In the genomic region with DNA sequence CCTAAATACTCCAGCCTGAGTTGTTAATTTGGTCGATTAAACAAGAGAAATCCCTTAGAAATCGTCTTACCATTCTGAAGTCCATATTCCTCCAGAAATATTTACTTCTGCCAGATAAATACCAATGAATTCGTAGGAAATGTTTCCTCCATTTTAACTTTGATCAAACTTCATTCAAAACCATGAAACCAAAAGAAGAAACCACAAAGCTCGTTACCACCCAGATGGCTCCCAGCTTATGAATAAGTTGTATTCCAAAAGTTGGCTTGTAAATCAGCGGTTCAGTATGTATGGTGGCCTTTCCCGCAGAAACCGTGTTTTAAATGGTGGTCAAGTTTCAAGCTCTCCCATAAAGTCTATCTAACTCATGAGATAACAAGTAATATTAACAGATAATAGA, we compare ENCODE assay signal across 16 cellular contexts.
A peak's percentile ranks its signal among the peaks of the same experiment; 100 is the strongest.
DNase-seq lines count a peak whose midpoint lies in the region; ATAC-seq, FAIRE-seq and TF ChIP-seq lines count a peak whose summit lies in the region.
"Had no signal": no experiment of that assay in that cellular context is flagged by ENCODE, and none has a peak within 500 bp of the region (broad histone marks: within the 10 kb centered on the region; RNA-seq: fewer than 3 reads in every experiment).

No MANE protein-coding gene starts in this region.

- no peaks in the 10 kb centered on the region for H3K9me3 ChIP-seq in Loucy (ENCODE audit: insufficient read depth, low read depth, low read length)
- H3K9me3 ChIP-seq in small intestine (ENCODE audit: control insufficient read depth, low read depth), result no peaks in the 10 kb centered on the region
- H3K9me3 ChIP-seq: pancreas had no signal

- CTCF ChIA-PET in activated naive CD4-positive, alpha-beta T cell treated with anti-CD3 and anti-CD28 coated beads for 36 hours (lab: Charles Lee), result interaction anchor here (0.5 to 5.8 kb wide), 10 partner anchors 9 to 152 kb away, joined by 3 to 54 read pairs (median 3); no protein-coding TSS in a partner anchor

- H3K36me3 Mint-ChIP-seq in activated naive CD4-positive, alpha-beta T cell treated with anti-CD3 and anti-CD28 coated beads for 36 hours (ENCODE audit: low read depth), result no peaks in the 10 kb centered on the region
- peaks cover 3% of the 10 kb centered on the region for H3K36me3 Mint-ChIP-seq in activated naive CD8-positive, alpha-beta T cell treated with anti-CD3 and anti-CD28 coated beads for 36 hours
- H3K36me3 Mint-ChIP-seq in stimulated activated effector memory CD8-positive, alpha-beta T cell treated with anti-CD3 and anti-CD28 coated beads, Interleukin-12 subunit alpha, Interleukin-12 subunit beta, amount 100 ng/mL, for 72 hours, result no peaks in the 10 kb centered on the region

- intact Hi-C loops in activated naive CD4-positive, alpha-beta T cell treated with anti-CD3 and anti-CD28 coated beads for 36 hours (cut with micrococcal nuclease), result no loop called here

- H3K79me2 ChIP-seq in Loucy (ENCODE audit: insufficient read depth, low read length), result peaks cover 90% of the 10 kb centered on the region

- H3K27ac Mint-ChIP-seq in activated naive CD4-positive, alpha-beta T cell treated with anti-CD3 and anti-CD28 coated beads for 36 hours, result peak overlapping the region; percentile 77
- peak overlapping the region; percentile 82 for H3K27ac Mint-ChIP-seq in activated naive CD8-positive, alpha-beta T cell treated with anti-CD3 and anti-CD28 coated beads for 36 hours
- peak overlapping the region; percentile 88 for H3K27ac Mint-ChIP-seq in stimulated activated effector memory CD8-positive, alpha-beta T cell treated with anti-CD3 and anti-CD28 coated beads, Interleukin-12 subunit alpha, Interleukin-12 subunit beta, amount 100 ng/mL, for 72 hours

- H3K4me1 ChIP-seq in Loucy (ENCODE audit: insufficient read depth, low read length, poor library complexity, severe bottlenecking), result peaks cover 35% of the 10 kb centered on the region
- peaks cover 0 to 4% of the 10 kb centered on the region in 2 donors for H3K4me1 ChIP-seq in small intestine (ENCODE audit: control insufficient read depth in 2 of 2, insufficient read depth in 1 of 2, low read depth in 1 of 2, low read length in 1 of 2)

- TF ChIP-seq CTCF in Loucy (conservative IDR thresholded peaks at IDR 0.05; ENCODE audit: low read length), result no peak

- no peak for FAIRE-seq in small intestine (lab: Jason Lieb, UNC)
- FAIRE-seq: pancreas had no signal

- no peaks in the 10 kb centered on the region for H3K9me3 Mint-ChIP-seq in activated naive CD4-positive, alpha-beta T cell treated with anti-CD3 and anti-CD28 coated beads for 36 hours
- H3K9me3 Mint-ChIP-seq in activated naive CD8-positive, alpha-beta T cell treated with anti-CD3 and anti-CD28 coated beads for 36 hours, result no peaks in the 10 kb centered on the region
- H3K9me3 Mint-ChIP-seq in stimulated activated effector memory CD8-positive, alpha-beta T cell treated with anti-CD3 and anti-CD28 coated beads, Interleukin-12 subunit alpha, Interleukin-12 subunit beta, amount 100 ng/mL, for 72 hours, result no peaks in the 10 kb centered on the region

- H3K4me3 Mint-ChIP-seq in activated naive CD4-positive, alpha-beta T cell treated with anti-CD3 and anti-CD28 coated beads for 36 hours, result peak overlapping the region; percentile 52
- H3K4me3 Mint-ChIP-seq in activated naive CD8-positive, alpha-beta T cell treated with anti-CD3 and anti-CD28 coated beads for 36 hours, result peak overlapping the region; percentile 14
- no peak overlapping the region for H3K4me3 Mint-ChIP-seq in stimulated activated effector memory CD8-positive, alpha-beta T cell treated with anti-CD3 and anti-CD28 coated beads, Interleukin-12 subunit alpha, Interleukin-12 subunit beta, amount 100 ng/mL, for 72 hours

- no peak for ATAC-seq in stimulated activated effector memory CD8-positive, alpha-beta T cell treated with anti-CD3 and anti-CD28 coated beads, Interleukin-12 subunit alpha, Interleukin-12 subunit beta, amount 100 ng/mL, for 72 hours
- ATAC-seq in GM18858 (IDR thresholded peaks at IDR 0.05; ENCODE audit: unreplicated experiment), result no peak
- ATAC-seq: activated CD4-positive, CD25-positive, alpha-beta regulatory T cell treated with anti-CD3 and anti-CD28 coated beads, Interleukin-2, amount 50 U/mL, for 24 hours; pancreas; sciatic nerve had no signal

- H3K36me3 ChIP-seq in Loucy (ENCODE audit: insufficient read depth, low read length), result peaks cover 13% of the 10 kb centered on the region
- H3K36me3 ChIP-seq in small intestine (ENCODE audit: control insufficient read depth in 2 of 2, insufficient read depth in 2 of 2, low read length in 2 of 2), result no peaks in the 10 kb centered on the region
- H3K36me3 ChIP-seq: pancreas had no signal

- H3K27me3 ChIP-seq in Loucy (ENCODE audit: insufficient read depth, low read length, poor library complexity, severe bottlenecking) (no peaks in the 10 kb centered on the region), small intestine (ENCODE audit: control insufficient read depth in 2 of 2, insufficient read depth in 2 of 2, low read length in 2 of 2) (no peaks in the 10 kb centered on the region)
- H3K27me3 ChIP-seq: pancreas had no signal

- no peak overlapping the region for H2AFZ ChIP-seq in Loucy (ENCODE audit: low read length)

- 84 to 89% (median 88%) methylated on average over 7 of the region's 7 CpGs for WGBS in small intestine, 3 donors

- H4K20me1 ChIP-seq in Loucy (ENCODE audit: insufficient read depth, low read length, poor library complexity, severe bottlenecking), result peaks cover 57% of the 10 kb centered on the region

- H3K4me1 Mint-ChIP-seq in activated naive CD4-positive, alpha-beta T cell treated with anti-CD3 and anti-CD28 coated beads for 36 hours (ENCODE audit: low read depth), result peaks cover 86% of the 10 kb centered on the region
- peaks cover 78% of the 10 kb centered on the region for H3K4me1 Mint-ChIP-seq in activated naive CD8-positive, alpha-beta T cell treated with anti-CD3 and anti-CD28 coated beads for 36 hours
- H3K4me1 Mint-ChIP-seq in stimulated activated effector memory CD8-positive, alpha-beta T cell treated with anti-CD3 and anti-CD28 coated beads, Interleukin-12 subunit alpha, Interleukin-12 subunit beta, amount 100 ng/mL, for 72 hours, result peaks cover 83% of the 10 kb centered on the region

- no peak overlapping the region for H3K27ac ChIP-seq in small intestine (ENCODE audit: low read depth in 1 of 2, low read length in 1 of 2)
- H3K27ac ChIP-seq: pancreas had no signal

- no peaks in the 10 kb centered on the region for H3F3A ChIP-seq in Loucy (ENCODE audit: low read depth)

- no peak overlapping the region for H3K9ac ChIP-seq in Loucy (ENCODE audit: low read depth, low read length, poor library complexity, severe bottlenecking)

- DNase-seq in activated naive CD4-positive, alpha-beta T cell treated with anti-CD3 and anti-CD28 coated beads for 36 hours, result no peak
- no peak for DNase-seq in activated naive CD4-positive, alpha-beta T cell treated with Interleukin-2 at 50 U/mL for 16 hours
- no peak for DNase-seq in activated naive CD8-positive, alpha-beta T cell treated with anti-CD3 and anti-CD28 coated beads for 36 hours
- DNase-seq in stimulated activated effector memory CD8-positive, alpha-beta T cell treated with anti-CD3 and anti-CD28 coated beads, Interleukin-12 subunit alpha, Interleukin-12 subunit beta, amount 100 ng/mL, for 72 hours (ENCODE audit: low spot score in 2 of 2), result no peak
- DNase-seq in occipital lobe (lab: John Stamatoyannopoulos, UW) (no peak), small intestine (no peak)
- DNase-seq: anterior cingulate cortex, Calu3, cerebellar nuclear complex, NCI-H2029, NCI-H446 treated with DMSO at 0.1 percent for 48 hours, pancreas had no signal

- no peaks in the 10 kb centered on the region for H3K27me3 Mint-ChIP-seq in activated naive CD4-positive, alpha-beta T cell treated with anti-CD3 and anti-CD28 coated beads for 36 hours (ENCODE audit: low read depth)
- H3K27me3 Mint-ChIP-seq in activated naive CD8-positive, alpha-beta T cell treated with anti-CD3 and anti-CD28 coated beads for 36 hours, result no peaks in the 10 kb centered on the region

- no peak overlapping the region for H3K4me3 ChIP-seq in Loucy (ENCODE audit: low read length, poor library complexity, severe bottlenecking)
- no peak overlapping the region for H3K4me3 ChIP-seq in small intestine (ENCODE audit: low read depth in 1 of 2, low read length in 2 of 2)
- H3K4me3 ChIP-seq: pancreas had no signal

- H3K4me2 ChIP-seq in Loucy (ENCODE audit: low read depth, low read length, poor library complexity, severe bottlenecking), result peak overlapping the region; percentile 6

- H3K9me2 ChIP-seq in Loucy (replicated peaks; ENCODE audit: low read depth, low read length), result no peaks in the 10 kb centered on the region
